In genomic region chr10:25297466-25297865, GRCh38 we compare ENCODE assay signal across 25 cellular contexts.
"Had no signal": no experiment of that assay in that cellular context is flagged by ENCODE, and none has a peak within 500 bp of the region (broad histone marks: within the 10 kb centered on the region; RNA-seq: fewer than 3 reads in every experiment).

No MANE protein-coding gene starts in this region.

- H3K4me1 Mint-ChIP-seq: immature natural killer cell had no signal

- H3K4me3 Mint-ChIP-seq: dendritic cell treated with granulocyte-macrophage colony-stimulating factor and Interleukin-4, amounts not matched to agents 40 ng/mL and 50 ng/mL, for 4 days; effector memory CD8-positive, alpha-beta T cell; endodermal cell; immature natural killer cell had no signal

- H3K36me3 Mint-ChIP-seq: immature natural killer cell had no signal

- H3K27me3 Mint-ChIP-seq: dendritic cell treated with granulocyte-macrophage colony-stimulating factor and Interleukin-4, amounts not matched to agents 40 ng/mL and 50 ng/mL, for 4 days; effector memory CD8-positive, alpha-beta T cell had no signal

- H3K4me1 ChIP-seq: colonic mucosa, esophagus squamous epithelium, gastroesophageal sphincter, heart left ventricle, lower lobe of right lung had no signal

- H3K27ac ChIP-seq: colonic mucosa, epithelial cell of prostate, esophagus squamous epithelium, gastroesophageal sphincter, heart left ventricle, hepatocyte, lower lobe of right lung had no signal

- DNase-seq: colonic mucosa; cortex of kidney; effector CD8-positive, alpha-beta T cell; effector memory CD8-positive, alpha-beta T cell; endodermal cell; erythroblast; esophagus squamous epithelium; foreskin fibroblast; heart left ventricle; hypothalamus; immature natural killer cell; islet precursor cell; kidney; kidney glomerular epithelial cell; left colon; left ventricle myocardium superior; lower lobe of right lung; mesenchymal stem cell; midbrain had no signal

- H3K9me3 ChIP-seq: colonic mucosa, esophagus squamous epithelium, gastroesophageal sphincter, heart left ventricle, lower lobe of right lung had no signal

- H3K27ac Mint-ChIP-seq: dendritic cell treated with granulocyte-macrophage colony-stimulating factor and Interleukin-4, amounts not matched to agents 40 ng/mL and 50 ng/mL, for 4 days; effector memory CD8-positive, alpha-beta T cell; endodermal cell; immature natural killer cell had no signal

- H3K4me3 ChIP-seq: colonic mucosa, esophagus squamous epithelium, gastroesophageal sphincter, heart left ventricle, hepatocyte, lower lobe of right lung had no signal

- H3K9me3 Mint-ChIP-seq: endodermal cell had no signal

- H3K27me3 ChIP-seq: colonic mucosa, esophagus squamous epithelium, gastroesophageal sphincter, heart left ventricle, hepatocyte had no signal

- ATAC-seq: effector memory CD8-positive, alpha-beta T cell; esophagus mucosa; gastroesophageal sphincter; heart left ventricle; left colon; left lobe of liver; left ventricle myocardium superior; lower lobe of right lung had no signal

- H3K36me3 ChIP-seq: colonic mucosa, esophagus squamous epithelium, gastroesophageal sphincter, heart left ventricle, lower lobe of right lung had no signal
